23 cellular contexts compared by ENCODE assay signal in genomic region chr12:6653987-6654386, GRCh38. TPM values are rescaled to one million over a fixed set of nuclear protein-coding genes. Genes with fewer than 3 reads are reported as not detected.
DNase-seq lines count a peak whose midpoint lies in the region; ATAC-seq, FAIRE-seq and TF ChIP-seq lines count a peak whose summit lies in the region.
"Had no signal": no experiment of that assay in that cellular context is flagged by ENCODE, and none has a peak within 500 bp of the region (broad histone marks: within the 10 kb centered on the region; RNA-seq: fewer than 3 reads in every experiment).

No MANE protein-coding gene starts in this region.

- H3K4me2 ChIP-seq in BLaER1, result no peak overlapping the region
- H3K4me2 ChIP-seq: KMS-11 had no signal

- intact Hi-C loops in Right ventricle myocardium superior (cut with DNase I) (loop anchor here (5.0 kb wide), 1 partner anchor 37 kb away; no protein-coding TSS in a partner anchor), ovary (cut with DNase I) (loop anchor here in 1 of 4 donors (10.0 kb wide), 1 partner anchor 89 kb away; the partner anchor contains the start of gene NOP2)

- H3K36me3 ChIP-seq in BLaER1, result peaks cover 97% of the 10 kb centered on the region
- H3K36me3 ChIP-seq in right atrium auricular region, result peaks cover 65% of the 10 kb centered on the region
- no peaks in the 10 kb centered on the region for H3K36me3 ChIP-seq in ovary

- peak overlapping the region; percentile 5 for H3K27ac Mint-ChIP-seq in activated T-cell treated with anti-CD3 and anti-CD28 coated beads, Interleukin-2, amount 50 U/mL, for 24 hours
- H3K27ac Mint-ChIP-seq: B cell; CD4-positive, CD25-positive, alpha-beta regulatory T cell had no signal

- H3K9me3 ChIP-seq in BLaER1, result no peaks in the 10 kb centered on the region
- H3K9me3 ChIP-seq in right atrium auricular region, result no peaks in the 10 kb centered on the region
- H3K9me3 ChIP-seq in ovary, result no peaks in the 10 kb centered on the region

- H3K4me3 ChIP-seq in BLaER1, result no peak overlapping the region
- no peak overlapping the region for H3K4me3 ChIP-seq in right atrium auricular region
- H3K4me3 ChIP-seq in ovary, result no peak overlapping the region

- H3K4me1 ChIP-seq in BLaER1 (no peaks in the 10 kb centered on the region), right atrium auricular region (peaks cover 0 to 10% of the 10 kb centered on the region in 2 donors), ovary (ENCODE audit: insufficient read depth) (no peaks in the 10 kb centered on the region)

- H3K36me3 Mint-ChIP-seq in activated T-cell treated with anti-CD3 and anti-CD28 coated beads, Interleukin-2, amount 50 U/mL, for 24 hours (ENCODE audit: low read depth), result peaks cover 73% of the 10 kb centered on the region

- no peak for DNase-seq in activated T-cell treated with anti-CD3 and anti-CD28 coated beads, Interleukin-2, amount 50 U/mL, for 24 hours
- DNase-seq in activated T-cell treated with anti-CD3 and anti-CD28 coated beads, Interleukin-2, amount 50 U/mL, for 48 hours, result no peak
- DNase-seq in Right ventricle myocardium superior, result no peak
- DNase-seq in right atrium auricular region (ENCODE audit: low spot score), result no peak
- no peak for DNase-seq in ovary
- no peak for DNase-seq in OCI-M1 (lab: John Stamatoyannopoulos, UW)
- no peak for DNase-seq in HTR-8/SVneo (ENCODE audit: insufficient read length, low spot score)
- DNase-seq: CD4-positive, CD25-positive, alpha-beta regulatory T cell; IMR-90; MM.1S; NCI-H1417; NCI-H1694 treated with DMSO at 0.1 percent for 48 hours; NCI-H2081; NCI-H2227 treated with DMSO at 0.1 percent for 48 hours; NCI-H510A; NCI-H69 had no signal

- WGBS in ovary, 3 donors, result 91 to 92% (median 91%) methylated on average over 5 of the region's 5 CpGs

- H3K27ac ChIP-seq in BLaER1 (no peak overlapping the region), right atrium auricular region (peak overlapping the region; percentile 35 to 54), ovary (no peak overlapping the region)
- H3K27ac ChIP-seq: 22Rv1, KMS-11 had no signal

- H3K4me3 Mint-ChIP-seq in activated T-cell treated with anti-CD3 and anti-CD28 coated beads, Interleukin-2, amount 50 U/mL, for 24 hours, result no peak overlapping the region
- H3K4me3 Mint-ChIP-seq: B cell; CD4-positive, CD25-positive, alpha-beta regulatory T cell had no signal

- no peaks in the 10 kb centered on the region for H4K20me1 ChIP-seq in BLaER1

- H3K9me3 Mint-ChIP-seq in activated T-cell treated with anti-CD3 and anti-CD28 coated beads, Interleukin-2, amount 50 U/mL, for 24 hours, result no peaks in the 10 kb centered on the region
- H3K9me3 Mint-ChIP-seq: CD4-positive, CD25-positive, alpha-beta regulatory T cell had no signal

- TF ChIP-seq CTCF in right atrium auricular region (IDR thresholded peaks at IDR 0.05) (no peak), ovary (IDR thresholded peaks at IDR 0.05) (no peak)

- FAIRE-seq in HTR-8/SVneo (lab: Jason Lieb, UNC), result no peak

- no peak for TF ChIP-seq POLR2A in ovary (IDR thresholded peaks at IDR 0.05)

- TF ChIP-seq EP300 in ovary (IDR thresholded peaks at IDR 0.05), result no peak

- 0 out of 2 replicates have a peak overlapping the region, but pooled peaks have one; percentile 29 for H3K9ac ChIP-seq in BLaER1
- H3K9ac ChIP-seq: KMS-11 had no signal

- ATAC-seq in Right ventricle myocardium superior (ENCODE audit: poor library complexity), result peak; percentile 88
- ATAC-seq: HCT116, Panc1 had no signal

- no peaks in the 10 kb centered on the region for H3K27me3 ChIP-seq in BLaER1
- no peaks in the 10 kb centered on the region for H3K27me3 ChIP-seq in right atrium auricular region
- H3K27me3 ChIP-seq in ovary, result no peaks in the 10 kb centered on the region

- H3K27me3 Mint-ChIP-seq in activated T-cell treated with anti-CD3 and anti-CD28 coated beads, Interleukin-2, amount 50 U/mL, for 24 hours, result no peaks in the 10 kb centered on the region
- H3K27me3 Mint-ChIP-seq: B cell; CD4-positive, CD25-positive, alpha-beta regulatory T cell had no signal

- peaks cover 8% of the 10 kb centered on the region for H3K4me1 Mint-ChIP-seq in activated T-cell treated with anti-CD3 and anti-CD28 coated beads, Interleukin-2, amount 50 U/mL, for 24 hours (ENCODE audit: low read depth)

RNA-seq across cellular contexts. Expression of gene ACRBP, which starts 6.8 kb away (rescaled TPM):
- total RNA-seq in Right ventricle myocardium superior, result 0.51 TPM
- under 1 TPM in 1 of 2 donors, not detected in 1; 0.43 TPM for total RNA-seq in right atrium auricular region
- 1 to 10 TPM in 3 of 7 donors, under 1 TPM in 4; 0.30 to 2.5 (median 0.92) TPM for total RNA-seq in ovary
- polyA plus RNA-seq in ovary, result 1 to 10 TPM in 1 of 2 donors, under 1 TPM in 1; 0.54 to 2.9 TPM
- total RNA-seq: H4, IMR-90 had no signal

RNA-seq across cellular contexts. Expression of gene ING4, which starts 8.9 kb away (rescaled TPM):
- total RNA-seq in Right ventricle myocardium superior (25.3 TPM), right atrium auricular region (10 to 100 TPM; 21.8 to 22.6 TPM), ovary (10 to 100 TPM; 26.1 to 39.9 (median 35.0) TPM)
- polyA plus RNA-seq in ovary, result 10 to 100 TPM; 64.9 to 90.0 TPM

RNA-seq across cellular contexts. Expression of gene LPAR5, which starts 18.2 kb away (rescaled TPM):
- total RNA-seq in Right ventricle myocardium superior, result 7.3 TPM
- total RNA-seq in right atrium auricular region, result 1 to 10 TPM; 1.6 to 3.7 TPM
- 1 to 10 TPM in 6 of 7 donors, under 1 TPM in 1; 0.83 to 2.2 (median 1.3) TPM for total RNA-seq in ovary
- 1 to 10 TPM in 1 of 2 donors, under 1 TPM in 1; 0.57 to 2.6 TPM for polyA plus RNA-seq in ovary
- total RNA-seq: IMR-90 had no signal
- polyA plus RNA-seq: IMR-90 had no signal

RNA-seq across cellular contexts. Expression of gene ZNF384, which starts 35.2 kb away (rescaled TPM):
- total RNA-seq in Right ventricle myocardium superior (23.0 TPM), right atrium auricular region (10 to 100 TPM; 23.8 to 33.3 TPM), ovary (10 to 100 TPM; 22.1 to 64.9 (median 58.2) TPM)
- 10 to 100 TPM; 44.4 to 59.0 TPM for polyA plus RNA-seq in ovary

RNA-seq across cellular contexts. Expression of gene PIANP, which starts 46.6 kb away (rescaled TPM):
- total RNA-seq in Right ventricle myocardium superior, result 0.35 TPM
- total RNA-seq in right atrium auricular region, result not detected
- 1 to 10 TPM in 2 of 7 donors, under 1 TPM in 4, not detected in 1; 0.11 to 3.1 (median 0.85) TPM for total RNA-seq in ovary
- 1 to 10 TPM; 1.2 to 3.9 TPM for polyA plus RNA-seq in ovary
- total RNA-seq: CD4-positive, CD25-positive, alpha-beta regulatory T cell; H4 had no signal

Comparison
In these comparisons a context has a peak if more than half of its experiments do, and no peak if none do; other contexts are left out.
1. H3K27ac ChIP-seq: peak in right atrium auricular region (2 of 2); none in BLaER1 (single experiment) and ovary (0 of 2).